In genomic region chr7:1785839-1786238, GRCh38 we compare ENCODE assay signal across 7 cellular contexts.
"Had no signal": no experiment of that assay in that cellular context is flagged by ENCODE, and none has a peak within 500 bp of the region (broad histone marks: within the 10 kb centered on the region; RNA-seq: fewer than 3 reads in every experiment).

No MANE protein-coding gene starts in this region.

- DNase-seq: H9, HCEC 1CT had no signal

- ATAC-seq: GM23338 had no signal

- H2AFZ ChIP-seq: GM23338 had no signal

- H3K4me1 Mint-ChIP-seq: GM23338, H9, IgD-negative memory B cell had no signal

- H3K36me3 Mint-ChIP-seq: IgD-negative memory B cell had no signal

- H3K4me2 ChIP-seq: GM23338 had no signal

- FAIRE-seq: H1, H54, HTR-8/SVneo had no signal

- H3K4me3 Mint-ChIP-seq: GM23338, IgD-negative memory B cell had no signal

- H3K4me3 ChIP-seq: GM23338 had no signal

- H3K27ac Mint-ChIP-seq: GM23338, H9, IgD-negative memory B cell had no signal
